ENCODE assay signal across 20 cellular contexts in genomic region chr7:7785349-7785973, GRCh38.
"Had no signal": no experiment of that assay in that cellular context is flagged by ENCODE, and none has a peak within 500 bp of the region (broad histone marks: within the 10 kb centered on the region; RNA-seq: fewer than 3 reads in every experiment).

No MANE protein-coding gene starts in this region.

- H3K9me3 ChIP-seq: esophagus muscularis mucosa, gastrocnemius medialis, left ventricle myocardium inferior, lower lobe of right lung, right atrium auricular region, sigmoid colon, tibial artery had no signal

- ATAC-seq: effector memory CD8-positive, alpha-beta T cell; gastrocnemius medialis; lower lobe of right lung had no signal

- DNase-seq: dorsolateral prefrontal cortex; effector memory CD8-positive, alpha-beta T cell; gastrocnemius medialis; immature natural killer cell; left ventricle myocardium inferior; lower lobe of right lung; midbrain; naive B cell; posterior cingulate gyrus; sigmoid colon; stimulated activated CD4-positive, alpha-beta T cell treated with anti-CD3 and anti-CD28 coated beads, Interleukin-12 subunit alpha, Interleukin-12 subunit beta, amount 100 ng/mL, for 4 hours; tibial artery had no signal

- H3K4me1 ChIP-seq: esophagus muscularis mucosa, gastrocnemius medialis, left ventricle myocardium inferior, lower lobe of right lung, right atrium auricular region, tibial artery had no signal

- H3K27me3 ChIP-seq: dorsolateral prefrontal cortex, esophagus muscularis mucosa, gastrocnemius medialis, right atrium auricular region, sigmoid colon, tibial artery had no signal

- H3K4me1 Mint-ChIP-seq: nephron had no signal

- H3K27ac Mint-ChIP-seq: effector memory CD8-positive, alpha-beta T cell; memory B cell; nephron; stimulated activated naive CD8-positive, alpha-beta T cell treated with anti-CD3 and anti-CD28 coated beads, Interleukin-15, Interleukin-2, amounts not matched to agents 100 ng/mL and 50 ng/mL, for 24 hours had no signal

- H3K4me3 Mint-ChIP-seq: effector memory CD8-positive, alpha-beta T cell; immature natural killer cell; memory B cell; naive B cell; nephron; stimulated activated naive CD8-positive, alpha-beta T cell treated with anti-CD3 and anti-CD28 coated beads, Interleukin-15, Interleukin-2, amounts not matched to agents 100 ng/mL and 50 ng/mL, for 24 hours had no signal

- H3K27ac ChIP-seq: coronary artery, dorsolateral prefrontal cortex, epithelial cell of prostate, esophagus muscularis mucosa, gastrocnemius medialis, left ventricle myocardium inferior, lower lobe of right lung, right atrium auricular region, sigmoid colon, skin epidermis, tibial artery had no signal

- H3K9me3 Mint-ChIP-seq: effector memory CD8-positive, alpha-beta T cell; immature natural killer cell; memory B cell; naive B cell; nephron; stimulated activated naive CD8-positive, alpha-beta T cell treated with anti-CD3 and anti-CD28 coated beads, Interleukin-15, Interleukin-2, amounts not matched to agents 100 ng/mL and 50 ng/mL, for 24 hours had no signal

- H3K27me3 Mint-ChIP-seq: effector memory CD8-positive, alpha-beta T cell; memory B cell; naive B cell; stimulated activated naive CD8-positive, alpha-beta T cell treated with anti-CD3 and anti-CD28 coated beads, Interleukin-15, Interleukin-2, amounts not matched to agents 100 ng/mL and 50 ng/mL, for 24 hours had no signal

- H3K4me3 ChIP-seq: coronary artery, dorsolateral prefrontal cortex, esophagus muscularis mucosa, gastrocnemius medialis, left ventricle myocardium inferior, lower lobe of right lung, right atrium auricular region, sigmoid colon, skin epidermis, tibial artery had no signal

- H3K36me3 ChIP-seq: esophagus muscularis mucosa, gastrocnemius medialis, left ventricle myocardium inferior, lower lobe of right lung, right atrium auricular region, sigmoid colon, tibial artery had no signal
